14 cellular contexts compared by ENCODE assay signal in the genomic region with DNA sequence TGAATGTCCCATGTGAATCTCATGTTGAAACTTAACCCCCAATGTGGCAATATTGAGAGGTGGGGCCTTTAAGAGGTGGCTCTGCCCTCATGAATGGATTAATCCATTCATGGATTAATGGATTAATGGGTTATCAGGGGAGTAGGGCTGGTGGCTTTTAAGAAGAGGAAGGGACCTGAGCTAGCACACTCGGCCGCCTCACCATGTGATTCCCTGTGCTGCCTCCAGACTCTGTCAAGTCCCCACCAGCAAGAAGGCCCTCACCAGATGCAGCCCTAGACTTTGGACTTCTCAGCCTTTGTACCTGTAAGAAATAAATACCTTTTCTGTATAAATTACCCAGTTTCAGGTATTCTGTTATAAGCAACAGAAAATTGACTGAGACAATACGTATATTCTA.
DNase-seq lines count a peak whose midpoint lies in the region; TF ChIP-seq lines count a peak whose summit lies in the region.
"Had no signal": no experiment of that assay in that cellular context is flagged by ENCODE, and none has a peak within 500 bp of the region (broad histone marks: within the 10 kb centered on the region; RNA-seq: fewer than 3 reads in every experiment).

No MANE protein-coding gene starts in this region.

- TF ChIP-seq CTCF in OCI-LY7 (conservative IDR thresholded peaks at IDR 0.05; ENCODE audit: low read length): no peak
- TF ChIP-seq CTCF in endodermal cell (conservative IDR thresholded peaks at IDR 0.05): no peak
- TF ChIP-seq CTCF in SK-N-SH (IDR thresholded peaks at IDR 0.05): no peak

- H3K27ac ChIP-seq in OCI-LY7 (ENCODE audit: low read depth, low read length, poor library complexity, severe bottlenecking): peak overlapping the region; percentile 96
- H3K27ac ChIP-seq in endodermal cell (ENCODE audit: low read depth, low read length): no peak overlapping the region
- no peak overlapping the region for H3K27ac ChIP-seq in SK-N-SH (ENCODE audit: low read depth in 2 of 2, low read length in 1 of 2)
- H3K27ac ChIP-seq: PC-9 had no signal

- H3K27me3 Mint-ChIP-seq in endodermal cell (ENCODE audit: insufficient read depth): no peaks in the 10 kb centered on the region
- peaks cover 24% of the 10 kb centered on the region for H3K27me3 Mint-ChIP-seq in T-helper 2 cell treated with Interferon-gamma antibody and Interleukin-4, amounts not matched to agents 5 μg/mL and 100 μg/mL, for 36 hours (ENCODE audit: low read depth)

- H3K36me3 ChIP-seq in OCI-LY7 (ENCODE audit: insufficient read depth, low read length) (peaks cover 39% of the 10 kb centered on the region), endodermal cell (ENCODE audit: control insufficient read depth, insufficient read depth, low read length) (no peaks in the 10 kb centered on the region), SK-N-SH (replicated peaks in 1 of 2; ENCODE audit: control insufficient read depth in 1 of 2, insufficient read depth in 2 of 2, low read length in 1 of 2) (no peaks in the 10 kb centered on the region)

- CTCF ChIA-PET in OCI-LY7 (lab: Charles Lee; ENCODE audit: unreplicated experiment): interaction anchor here (0.9 kb wide), 1 partner anchor 66 kb away, joined by 3 read pairs; no protein-coding TSS in a partner anchor
- CTCF ChIA-PET in SK-N-SH (lab: Yijun Ruan, JAX): no interaction called here

- POLR2A ChIA-PET in OCI-LY7 (lab: Charles Lee): interaction anchor here (0.8 to 2.7 kb wide), 10 partner anchors 8 to 181 kb away, joined by 3 to 12 read pairs (median 4); no protein-coding TSS in a partner anchor
- POLR2A ChIA-PET in SK-N-SH (lab: Yijun Ruan, JAX): no interaction called here

- peak overlapping the region; percentile 56; the same call in 1 of the 2 replicates for H2AFZ ChIP-seq in OCI-LY7 (ENCODE audit: low read length)
- no peak overlapping the region for H2AFZ ChIP-seq in SK-N-SH (ENCODE audit: low read depth)
- H2AFZ ChIP-seq: PC-9 had no signal

- H3K27ac Mint-ChIP-seq in endodermal cell: peak overlapping the region; percentile 2
- H3K27ac Mint-ChIP-seq in T-helper 2 cell treated with Interferon-gamma antibody and Interleukin-4, amounts not matched to agents 5 μg/mL and 100 μg/mL, for 36 hours: no peak overlapping the region

- no peaks in the 10 kb centered on the region for H4K20me1 ChIP-seq in OCI-LY7 (ENCODE audit: insufficient read depth, low read length)
- no peaks in the 10 kb centered on the region for H4K20me1 ChIP-seq in SK-N-SH (ENCODE audit: insufficient read depth)

- WGBS in endodermal cell (ENCODE audit: insufficient coverage in 1 of 2, insufficient read length in 1 of 2), 2 experiments: 86 to 89% methylated on average over 1 to 3 of the region's 3 CpGs
- WGBS in SK-N-SH (ENCODE audit: low lambda C conversion rate): 19% methylated on average over 3 of the region's 3 CpGs

- H3K9ac ChIP-seq in endodermal cell (ENCODE audit: extremely low read depth, low read length, poor library complexity, severe bottlenecking): no peak overlapping the region
- H3K9ac ChIP-seq in SK-N-SH: no peak overlapping the region

- TF ChIP-seq EP300 in SK-N-SH (IDR thresholded peaks at IDR 0.05; ENCODE audit: borderline replicate concordance in 1 of 2, low read depth in 1 of 2, low read length in 1 of 2): no peak

- H3K79me2 ChIP-seq in OCI-LY7 (ENCODE audit: insufficient read depth, low read depth, low read length) (peaks cover 67% of the 10 kb centered on the region), SK-N-SH (ENCODE audit: insufficient read depth) (no peaks in the 10 kb centered on the region)

- H3K9me3 Mint-ChIP-seq in endodermal cell: peaks cover 24% of the 10 kb centered on the region
- H3K9me3 Mint-ChIP-seq in T-helper 2 cell treated with Interferon-gamma antibody and Interleukin-4, amounts not matched to agents 5 μg/mL and 100 μg/mL, for 36 hours: no peaks in the 10 kb centered on the region

- no peaks in the 10 kb centered on the region for H3K27me3 ChIP-seq in endodermal cell (ENCODE audit: control insufficient read depth, insufficient read depth, low read length, poor library complexity, severe bottlenecking)
- H3K27me3 ChIP-seq in SK-N-SH (ENCODE audit: insufficient read depth): peaks cover 27% of the 10 kb centered on the region; the same call in 1 of the 2 replicates

- H3K4me3 ChIP-seq in OCI-LY7 (ENCODE audit: low read depth, low read length, poor library complexity, severe bottlenecking) (peak overlapping the region; percentile 70), endodermal cell (ENCODE audit: low read length) (no peak overlapping the region), SK-N-SH (ENCODE audit: low read depth in 2 of 2, low read length in 1 of 2) (no peak overlapping the region)
- H3K4me3 ChIP-seq: PC-9 had no signal

- TF ChIP-seq RAD21 in SK-N-SH (IDR thresholded peaks at IDR 0.05; ENCODE audit: low read length): no peak

- peaks cover 17% of the 10 kb centered on the region for H3K4me1 Mint-ChIP-seq in endodermal cell
- peaks cover 5% of the 10 kb centered on the region for H3K4me1 Mint-ChIP-seq in T-helper 2 cell treated with Interferon-gamma antibody and Interleukin-4, amounts not matched to agents 5 μg/mL and 100 μg/mL, for 36 hours (ENCODE audit: low read depth)
- H3K4me1 Mint-ChIP-seq: CD8-positive, alpha-beta memory T cell had no signal

- BruUV-seq in OCI-LY7 (replicated peaks; lab: Mats Ljungman, UMichigan): no TSS peak

- H3K4me2 ChIP-seq in OCI-LY7 (ENCODE audit: low read length) (peak overlapping the region; percentile 74), SK-N-SH (no peak overlapping the region)
- H3K4me2 ChIP-seq: PC-9 had no signal

- no peak overlapping the region for H3K4me3 Mint-ChIP-seq in endodermal cell
- no peak overlapping the region for H3K4me3 Mint-ChIP-seq in T-helper 2 cell treated with Interferon-gamma antibody and Interleukin-4, amounts not matched to agents 5 μg/mL and 100 μg/mL, for 36 hours
- H3K4me3 Mint-ChIP-seq: CD8-positive, alpha-beta memory T cell had no signal

- no peaks in the 10 kb centered on the region for H3F3A ChIP-seq in SK-N-SH (replicated peaks; ENCODE audit: insufficient read depth)

- peaks cover 29% of the 10 kb centered on the region for H3K36me3 Mint-ChIP-seq in endodermal cell (ENCODE audit: low read depth)
- no peaks in the 10 kb centered on the region for H3K36me3 Mint-ChIP-seq in T-helper 2 cell treated with Interferon-gamma antibody and Interleukin-4, amounts not matched to agents 5 μg/mL and 100 μg/mL, for 36 hours (ENCODE audit: low read depth)

- intact Hi-C loops in OCI-LY7 (cut with micrococcal nuclease; ENCODE audit: unreplicated experiment): loop anchor here (5.0 kb wide), 2 partner anchors 83 to 297 kb away; no protein-coding TSS in a partner anchor

- H3K4me1 ChIP-seq in OCI-LY7 (ENCODE audit: insufficient read depth, low read length, poor library complexity, severe bottlenecking) (peaks cover 97% of the 10 kb centered on the region), endodermal cell (ENCODE audit: control insufficient read depth, insufficient read depth, low read length) (no peaks in the 10 kb centered on the region), SK-N-SH (ENCODE audit: control insufficient read depth in 1 of 2, insufficient read depth in 2 of 2, low read depth in 1 of 2, low read length in 1 of 2) (no peaks in the 10 kb centered on the region)

- DNase-seq in NCI-H82 (lab: John Stamatoyannopoulos, UW): peak; percentile 87
- DNase-seq in OCI-LY7 (ENCODE audit: low spot score): peak; percentile 77
- no peak for DNase-seq in endodermal cell
- DNase-seq in mucosa of gallbladder (ENCODE audit: low spot score): peak; percentile 43
- no peak for DNase-seq in SK-N-SH
- DNase-seq in T-helper 2 cell treated with Interferon-gamma antibody and Interleukin-4, amounts not matched to agents 5 μg/mL and 100 μg/mL, for 36 hours (ENCODE audit: low spot score): no peak
- no peak for DNase-seq in GOT3 (lab: John Stamatoyannopoulos, UW)
- DNase-seq: ACHN; CD8-positive, alpha-beta memory T cell; NCI-H1105 treated with DMSO at 0.1 percent for 48 hours; NCI-H1694; NCI-H2081 treated with DMSO at 0.1 percent for 48 hours; NCI-H774; PC-9 had no signal

- H3K9me2 ChIP-seq in OCI-LY7 (ENCODE audit: insufficient read depth, low read length): no peaks in the 10 kb centered on the region
- H3K9me2 ChIP-seq in SK-N-SH: no peaks in the 10 kb centered on the region

- peaks cover 27% of the 10 kb centered on the region for H3K9me3 ChIP-seq in OCI-LY7 (ENCODE audit: low read length)
- peaks cover 25% of the 10 kb centered on the region for H3K9me3 ChIP-seq in endodermal cell (ENCODE audit: control insufficient read depth, low read length)
- no peaks in the 10 kb centered on the region for H3K9me3 ChIP-seq in SK-N-SH

TF ChIP-seq in SK-N-SH, 30 proteins besides CTCF, POLR2A, EP300 and RAD21:
- TF ChIP-seq JUND (IDR thresholded peaks at IDR 0.05) (no peak), GATA2 (CRISPR knock-in tag; IDR thresholded peaks at IDR 0.05) (no peak), TCF12 (IDR thresholded peaks at IDR 0.05) (no peak), MXI1 (IDR thresholded peaks at IDR 0.05; ENCODE audit: low read depth, low read length) (no peak), TEAD4 (IDR thresholded peaks at IDR 0.05; ENCODE audit: borderline replicate concordance, insufficient read depth) (no peak)
- TF ChIP-seq, protein P1, sequence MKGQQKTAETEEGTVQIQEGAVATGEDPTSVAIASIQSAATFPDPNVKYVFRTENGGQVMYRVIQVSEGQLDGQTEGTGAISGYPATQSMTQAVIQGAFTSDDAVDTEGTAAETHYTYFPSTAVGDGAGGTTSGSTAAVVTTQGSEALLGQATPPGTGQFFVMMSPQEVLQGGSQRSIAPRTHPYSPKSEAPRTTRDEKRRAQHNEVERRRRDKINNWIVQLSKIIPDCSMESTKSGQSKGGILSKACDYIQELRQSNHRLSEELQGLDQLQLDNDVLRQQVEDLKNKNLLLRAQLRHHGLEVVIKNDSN (IDR thresholded peaks at IDR 0.05; ENCODE audit: borderline replicate concordance, low read depth): no peak

Comparison
In these comparisons a context has a peak if more than half of its experiments do, and no peak if none do; other contexts are left out.
1. DNase-seq: peak in NCI-H82 (single experiment), OCI-LY7 (single experiment) and mucosa of gallbladder (single experiment); none in endodermal cell (single experiment), SK-N-SH (single experiment), T-helper 2 cell treated with Interferon-gamma antibody and Interleukin-4, amounts not matched to agents 5 μg/mL and 100 μg/mL, for 36 hours (single experiment) and GOT3 (single experiment).